2 cellular contexts compared by ENCODE assay signal in the genomic region with DNA sequence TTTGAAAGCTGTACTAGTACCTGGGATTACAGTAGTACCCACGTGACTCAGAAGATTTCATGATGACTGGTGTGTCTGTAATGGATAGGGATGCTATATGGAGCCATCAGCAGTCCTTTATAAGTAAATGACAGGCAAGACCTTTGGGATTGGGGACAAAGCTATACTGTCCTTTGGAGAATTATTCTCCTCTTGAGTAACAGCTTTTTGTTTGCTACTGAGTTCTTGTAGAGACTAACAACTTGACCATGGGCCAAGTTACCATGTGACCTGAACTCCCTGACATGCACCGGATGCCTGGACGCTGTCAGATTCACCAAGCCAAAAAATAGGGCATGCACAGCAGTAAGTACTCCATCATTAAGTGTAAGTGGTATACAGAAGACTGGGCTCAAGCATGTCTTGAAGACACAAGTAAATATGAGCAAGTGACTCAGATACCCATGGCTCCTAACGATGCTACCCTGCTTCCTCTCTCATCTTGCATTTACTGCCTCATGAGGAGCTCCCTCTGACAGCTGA.
TF ChIP-seq lines count a peak whose summit lies in the region.

No MANE protein-coding gene starts in this region.

TF ChIP-seq in liver, 16 proteins besides CTCF, POLR2A, EP300 and RAD21:
- TF ChIP-seq FOXA2 (IDR thresholded peaks at IDR 0.05) (no peak), NR2F2 (IDR thresholded peaks at IDR 0.05) (peak; percentile 23), YY1 (IDR thresholded peaks at IDR 0.05) (peak; percentile 4), EGR1 (IDR thresholded peaks at IDR 0.05; ENCODE audit: low read depth in 2 of 2) (no peak), JUND (IDR thresholded peaks at IDR 0.05) (no peak), GABPA (IDR thresholded peaks at IDR 0.05 in 1 of 2, conservative IDR thresholded peaks at IDR 0.05 in 1 of 2) (peak in 1 of 2 donors; percentile 51), FOXA1 (IDR thresholded peaks at IDR 0.05) (no peak), HNF4G (IDR thresholded peaks at IDR 0.05) (peak; percentile 21), TAF1 (conservative IDR thresholded peaks at IDR 0.05) (no peak), RXRA (IDR thresholded peaks at IDR 0.05) (peak; percentile 31 to 43), HNF4A (conservative IDR thresholded peaks at IDR 0.05) (peak; percentile 51 to 55), SP1 (IDR thresholded peaks at IDR 0.05) (no peak)
- TF ChIP-seq, protein P1, sequence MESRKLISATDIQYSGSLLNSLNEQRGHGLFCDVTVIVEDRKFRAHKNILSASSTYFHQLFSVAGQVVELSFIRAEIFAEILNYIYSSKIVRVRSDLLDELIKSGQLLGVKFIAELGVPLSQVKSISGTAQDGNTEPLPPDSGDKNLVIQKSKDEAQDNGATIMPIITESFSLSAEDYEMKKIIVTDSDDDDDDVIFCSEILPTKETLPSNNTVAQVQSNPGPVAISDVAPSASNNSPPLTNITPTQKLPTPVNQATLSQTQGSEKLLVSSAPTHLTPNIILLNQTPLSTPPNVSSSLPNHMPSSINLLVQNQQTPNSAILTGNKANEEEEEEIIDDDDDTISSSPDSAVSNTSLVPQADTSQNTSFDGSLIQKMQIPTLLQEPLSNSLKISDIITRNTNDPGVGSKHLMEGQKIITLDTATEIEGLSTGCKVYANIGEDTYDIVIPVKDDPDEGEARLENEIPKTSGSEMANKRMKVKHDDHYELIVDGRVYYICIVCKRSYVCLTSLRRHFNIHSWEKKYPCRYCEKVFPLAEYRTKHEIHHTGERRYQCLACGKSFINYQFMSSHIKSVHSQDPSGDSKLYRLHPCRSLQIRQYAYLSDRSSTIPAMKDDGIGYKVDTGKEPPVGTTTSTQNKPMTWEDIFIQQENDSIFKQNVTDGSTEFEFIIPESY (IDR thresholded peaks at IDR 0.05): no peak
- TF ChIP-seq, protein P2, sequence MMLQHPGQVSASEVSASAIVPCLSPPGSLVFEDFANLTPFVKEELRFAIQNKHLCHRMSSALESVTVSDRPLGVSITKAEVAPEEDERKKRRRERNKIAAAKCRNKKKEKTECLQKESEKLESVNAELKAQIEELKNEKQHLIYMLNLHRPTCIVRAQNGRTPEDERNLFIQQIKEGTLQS (IDR thresholded peaks at IDR 0.05): no peak
- TF ChIP-seq, protein P3, sequence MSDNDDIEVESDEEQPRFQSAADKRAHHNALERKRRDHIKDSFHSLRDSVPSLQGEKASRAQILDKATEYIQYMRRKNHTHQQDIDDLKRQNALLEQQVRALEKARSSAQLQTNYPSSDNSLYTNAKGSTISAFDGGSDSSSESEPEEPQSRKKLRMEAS (IDR thresholded peaks at IDR 0.05): peak; percentile 24
- TF ChIP-seq, protein P4, sequence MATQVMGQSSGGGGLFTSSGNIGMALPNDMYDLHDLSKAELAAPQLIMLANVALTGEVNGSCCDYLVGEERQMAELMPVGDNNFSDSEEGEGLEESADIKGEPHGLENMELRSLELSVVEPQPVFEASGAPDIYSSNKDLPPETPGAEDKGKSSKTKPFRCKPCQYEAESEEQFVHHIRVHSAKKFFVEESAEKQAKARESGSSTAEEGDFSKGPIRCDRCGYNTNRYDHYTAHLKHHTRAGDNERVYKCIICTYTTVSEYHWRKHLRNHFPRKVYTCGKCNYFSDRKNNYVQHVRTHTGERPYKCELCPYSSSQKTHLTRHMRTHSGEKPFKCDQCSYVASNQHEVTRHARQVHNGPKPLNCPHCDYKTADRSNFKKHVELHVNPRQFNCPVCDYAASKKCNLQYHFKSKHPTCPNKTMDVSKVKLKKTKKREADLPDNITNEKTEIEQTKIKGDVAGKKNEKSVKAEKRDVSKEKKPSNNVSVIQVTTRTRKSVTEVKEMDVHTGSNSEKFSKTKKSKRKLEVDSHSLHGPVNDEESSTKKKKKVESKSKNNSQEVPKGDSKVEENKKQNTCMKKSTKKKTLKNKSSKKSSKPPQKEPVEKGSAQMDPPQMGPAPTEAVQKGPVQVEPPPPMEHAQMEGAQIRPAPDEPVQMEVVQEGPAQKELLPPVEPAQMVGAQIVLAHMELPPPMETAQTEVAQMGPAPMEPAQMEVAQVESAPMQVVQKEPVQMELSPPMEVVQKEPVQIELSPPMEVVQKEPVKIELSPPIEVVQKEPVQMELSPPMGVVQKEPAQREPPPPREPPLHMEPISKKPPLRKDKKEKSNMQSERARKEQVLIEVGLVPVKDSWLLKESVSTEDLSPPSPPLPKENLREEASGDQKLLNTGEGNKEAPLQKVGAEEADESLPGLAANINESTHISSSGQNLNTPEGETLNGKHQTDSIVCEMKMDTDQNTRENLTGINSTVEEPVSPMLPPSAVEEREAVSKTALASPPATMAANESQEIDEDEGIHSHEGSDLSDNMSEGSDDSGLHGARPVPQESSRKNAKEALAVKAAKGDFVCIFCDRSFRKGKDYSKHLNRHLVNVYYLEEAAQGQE (IDR thresholded peaks at IDR 0.05): no peak

TF ChIP-seq in HepG2, 621 proteins besides CTCF, POLR2A, EP300 and RAD21:
- TF ChIP-seq RBM22 (optimal IDR thresholded peaks at IDR 0.05; ENCODE audit: low read length) (no peak), ZSCAN29 (CRISPR knock-in tag; conservative IDR thresholded peaks at IDR 0.05) (no peak), HIVEP1 (CRISPR knock-in tag; IDR thresholded peaks at IDR 0.05) (no peak), RFXAP (CRISPR knock-in tag; IDR thresholded peaks at IDR 0.05; ENCODE audit: borderline replicate concordance) (no peak), SNAPC2 (CRISPR knock-in tag; IDR thresholded peaks at IDR 0.05) (no peak), NFKB2 (CRISPR knock-in tag; IDR thresholded peaks at IDR 0.05; ENCODE audit: borderline replicate concordance) (no peak)
- TF ChIP-seq, protein P5, sequence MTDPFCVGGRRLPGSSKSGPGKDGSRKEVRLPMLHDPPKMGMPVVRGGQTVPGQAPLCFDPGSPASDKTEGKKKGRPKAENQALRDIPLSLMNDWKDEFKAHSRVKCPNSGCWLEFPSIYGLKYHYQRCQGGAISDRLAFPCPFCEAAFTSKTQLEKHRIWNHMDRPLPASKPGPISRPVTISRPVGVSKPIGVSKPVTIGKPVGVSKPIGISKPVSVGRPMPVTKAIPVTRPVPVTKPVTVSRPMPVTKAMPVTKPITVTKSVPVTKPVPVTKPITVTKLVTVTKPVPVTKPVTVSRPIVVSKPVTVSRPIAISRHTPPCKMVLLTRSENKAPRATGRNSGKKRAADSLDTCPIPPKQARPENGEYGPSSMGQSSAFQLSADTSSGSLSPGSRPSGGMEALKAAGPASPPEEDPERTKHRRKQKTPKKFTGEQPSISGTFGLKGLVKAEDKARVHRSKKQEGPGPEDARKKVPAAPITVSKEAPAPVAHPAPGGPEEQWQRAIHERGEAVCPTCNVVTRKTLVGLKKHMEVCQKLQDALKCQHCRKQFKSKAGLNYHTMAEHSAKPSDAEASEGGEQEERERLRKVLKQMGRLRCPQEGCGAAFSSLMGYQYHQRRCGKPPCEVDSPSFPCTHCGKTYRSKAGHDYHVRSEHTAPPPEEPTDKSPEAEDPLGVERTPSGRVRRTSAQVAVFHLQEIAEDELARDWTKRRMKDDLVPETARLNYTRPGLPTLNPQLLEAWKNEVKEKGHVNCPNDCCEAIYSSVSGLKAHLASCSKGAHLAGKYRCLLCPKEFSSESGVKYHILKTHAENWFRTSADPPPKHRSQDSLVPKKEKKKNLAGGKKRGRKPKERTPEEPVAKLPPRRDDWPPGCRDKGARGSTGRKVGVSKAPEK (CRISPR knock-in tag; IDR thresholded peaks at IDR 0.05; ENCODE audit: borderline replicate concordance): no peak
TF ChIP-seq in HepG2: peak in this region for 0.
